8 cellular contexts compared by ENCODE assay signal in the genomic region with DNA sequence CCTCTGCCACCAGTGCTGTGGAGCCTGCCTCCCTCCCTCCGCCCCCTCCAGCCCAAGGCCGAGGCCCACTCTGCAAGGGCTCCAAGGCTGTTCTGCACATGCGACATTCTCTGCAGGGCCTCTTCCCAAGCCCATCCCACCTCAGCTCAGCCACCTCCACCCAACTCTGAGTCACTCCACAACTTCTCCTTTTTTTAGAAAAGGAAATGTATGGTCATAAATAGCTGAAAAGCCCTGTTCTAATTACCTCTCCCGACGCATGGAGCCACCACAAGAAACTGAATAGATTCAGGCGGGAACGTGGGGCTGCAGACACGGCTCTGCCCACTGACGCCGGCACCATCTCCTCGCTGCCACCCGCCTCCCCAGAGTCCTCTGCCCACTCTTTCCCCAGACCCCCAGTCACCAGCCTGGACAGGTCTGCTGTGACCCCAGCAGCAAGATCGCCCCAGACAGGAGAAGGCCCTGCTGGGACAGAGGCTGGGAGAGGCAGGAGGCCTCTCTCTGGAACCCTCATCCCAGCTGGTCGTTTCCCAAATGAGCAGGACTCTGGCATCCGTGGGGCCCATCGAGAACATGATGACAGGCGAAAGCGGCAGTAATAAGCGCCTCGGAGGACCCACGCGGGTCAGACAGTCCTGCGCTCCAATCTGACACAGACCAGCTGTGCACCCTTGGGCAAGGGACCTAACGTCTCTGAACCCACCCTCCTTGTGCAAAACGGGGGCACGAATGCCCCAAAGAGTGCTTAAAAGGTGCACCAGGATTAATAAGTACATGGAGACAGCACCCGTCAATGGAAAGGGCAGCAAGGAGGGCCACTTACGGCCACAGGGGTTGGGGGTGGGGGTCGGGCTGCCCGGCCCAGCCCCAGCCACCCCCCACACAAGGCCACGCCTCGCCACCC.
DNase-seq lines count a peak whose midpoint lies in the region; ATAC-seq, FAIRE-seq and TF ChIP-seq lines count a peak whose summit lies in the region.

No MANE protein-coding gene starts in this region.

- in situ Hi-C loops in astrocyte of the spinal cord (cut with HindIII; ENCODE audit: low sequenced_read_pairs), result no loop called here
- in situ Hi-C loops in HepG2 (cut with HindIII; ENCODE audit: extremely low pct_ligation_motif_present, low pct_unique_long_range_greater_than_20kb), result no loop called here
- in situ Hi-C loops in transverse colon (cut with MboI; ENCODE audit: low pct_ligation_motif_present in 1 of 4, low pct_unique_long_range_greater_than_20kb in 1 of 4, low sequenced_read_pairs in 3 of 4), result no loop called here

- ATAC-seq in HepG2, result peak; percentile 34

- no peak overlapping the region for H3K4me2 ChIP-seq in HepG2 (ENCODE audit: low read depth, low read length)

- FAIRE-seq in HepG2 (lab: Jason Lieb, UNC), result no peak

- TF ChIP-seq CTCF in HL-60 (IDR thresholded peaks at IDR 0.05; ENCODE audit: insufficient read depth, low read length), result no peak
- TF ChIP-seq CTCF in astrocyte of the spinal cord (IDR thresholded peaks at IDR 0.05; ENCODE audit: low read depth, low read length), result no peak
- TF ChIP-seq CTCF in HepG2 (CRISPR knock-in tag; IDR thresholded peaks at IDR 0.05), result no peak
- no peak for TF ChIP-seq CTCF in transverse colon (IDR thresholded peaks at IDR 0.05)

- intact Hi-C loops in HepG2 (cut with micrococcal nuclease; ENCODE audit: unreplicated experiment) (no loop called here), transverse colon (cut with DNase I; ENCODE audit: low total_unique reads) (no loop called here)

- peaks cover under 1% of the 10 kb centered on the region; the same call in 1 of the 2 replicates for H3K9me3 ChIP-seq in HepG2 (ENCODE audit: low read length)
- H3K9me3 ChIP-seq in transverse colon, result no peaks in the 10 kb centered on the region

- H3K27me3 ChIP-seq in HL-60 (ENCODE audit: insufficient read depth, poor library complexity, severe bottlenecking) (no peaks in the 10 kb centered on the region), HepG2 (ENCODE audit: control insufficient read depth in 1 of 2, insufficient read depth in 2 of 2, low read length in 2 of 2) (no peaks in the 10 kb centered on the region), transverse colon (no peaks in the 10 kb centered on the region)

- BruUV-seq in HepG2 (replicated peaks; lab: Mats Ljungman, UMichigan), result no TSS peak

- TF ChIP-seq POLR2A in HepG2 (IDR thresholded peaks at IDR 0.05; ENCODE audit: insufficient read depth in 1 of 2, low read depth in 2 of 2, low read length in 2 of 2) (no peak), transverse colon (IDR thresholded peaks at IDR 0.05) (no peak)

- WGBS in HepG2 (ENCODE audit: low lambda C conversion rate), result 94% methylated on average over 26 of the region's 32 CpGs
- WGBS in transverse colon (ENCODE audit: low coverage in 1 of 2), 2 donors, result 74% methylated on average over 31 of the region's 32 CpGs; no CpG with 5 or more reads in 1 of the 2 donors

- CTCF ChIA-PET in HepG2 (lab: Yijun Ruan, JAX; ENCODE audit: low intra/inter-chr PET ratio, low total read pairs), result no interaction called here

- H3K4me3 ChIP-seq in HL-60 (replicated peaks; ENCODE audit: insufficient read depth, low read length) (no peak overlapping the region), astrocyte of the spinal cord (ENCODE audit: low read depth, low read length) (no peak overlapping the region), HepG2 (replicated peaks in 1 of 3; ENCODE audit: insufficient read depth in 1 of 3, low read depth in 2 of 3, low read length in 3 of 3) (no peak overlapping the region), transverse colon (no peak overlapping the region)

- H4K20me1 ChIP-seq in HepG2 (ENCODE audit: insufficient read depth, low read length), result no peaks in the 10 kb centered on the region

- H3K27ac ChIP-seq in HL-60 (replicated peaks) (peak overlapping the region; percentile 76), HepG2 (ENCODE audit: extremely low read length, insufficient read depth, low read length) (no peak overlapping the region), transverse colon (peak overlapping the region; percentile 51 to 72 (median 61))

- H3K79me2 ChIP-seq in HepG2 (ENCODE audit: insufficient read depth, low read length), result peaks cover 2% of the 10 kb centered on the region

- TF ChIP-seq RAD21 in HepG2 (CRISPR knock-in tag; IDR thresholded peaks at IDR 0.05), result no peak

- DNase-seq in AG08396 (ENCODE audit: low spot score), result peak; percentile 93
- DNase-seq in HL-60 (ENCODE audit: low read depth in 1 of 2, low spot score in 1 of 2), result peak; percentile 70 to 85
- DNase-seq in astrocyte of the spinal cord (ENCODE audit: low read depth, low spot score), result peak; percentile 86
- no peak for DNase-seq in HepG2 (ENCODE audit: low spot score)
- DNase-seq in transverse colon, result peak; percentile 20
- DNase-seq in NCI-H748 treated with DMSO at 0.1 percent for 48 hours (lab: John Stamatoyannopoulos, UW), result no peak
- DNase-seq in NCI-H2107 (lab: John Stamatoyannopoulos, UW), result no peak
- no peak for DNase-seq in COR-L47 (lab: John Stamatoyannopoulos, UW)

- H3K36me3 ChIP-seq in HepG2 (replicated peaks in 1 of 2; ENCODE audit: control insufficient read depth in 1 of 2, insufficient read depth in 2 of 2, low read length in 2 of 2) (peaks cover 0 to 6% of the 10 kb centered on the region in 2 experiments; a peak in 2 of 5 replicates), transverse colon (no peaks in the 10 kb centered on the region)

- no peak overlapping the region for H3K9ac ChIP-seq in HepG2 (ENCODE audit: insufficient read depth, low read depth, low read length)

- POLR2A ChIA-PET in HepG2 (lab: Yijun Ruan, JAX), result no interaction called here

- H2AFZ ChIP-seq in HepG2 (ENCODE audit: low read length), result no peak overlapping the region

- TF ChIP-seq EP300 in HepG2 (IDR thresholded peaks at IDR 0.05; ENCODE audit: low read depth in 2 of 2, low read length in 2 of 2), result no peak
- TF ChIP-seq EP300 in HepG2 (CRISPR knock-in tag; IDR thresholded peaks at IDR 0.05; ENCODE audit: borderline replicate concordance), result no peak
- no peak for TF ChIP-seq EP300 in transverse colon (IDR thresholded peaks at IDR 0.05; ENCODE audit: low read depth)

- H3K4me1 ChIP-seq in HepG2 (ENCODE audit: insufficient read depth, low read length), result peaks cover 23% of the 10 kb centered on the region
- peaks cover 0 to 8% (median 0%) of the 10 kb centered on the region in 4 donors for H3K4me1 ChIP-seq in transverse colon

TF ChIP-seq in HepG2, 621 proteins besides CTCF, POLR2A, EP300 and RAD21:
- TF ChIP-seq NONO (IDR thresholded peaks at IDR 0.05) (no peak), NONO (CRISPR knock-in tag; conservative IDR thresholded peaks at IDR 0.05) (no peak), ZSCAN12 (CRISPR knock-in tag; IDR thresholded peaks at IDR 0.05) (no peak), ZNF468 (CRISPR knock-in tag; IDR thresholded peaks at IDR 0.05) (0 out of 2 replicates have a peak, but pooled peaks have one; percentile 10), ZNF768 (CRISPR knock-in tag; IDR thresholded peaks at IDR 0.05) (peak; percentile 94)

Comparison
In these comparisons a context has a peak if more than half of its experiments do, and no peak if none do; other contexts are left out.
1. DNase-seq: peak in AG08396 (single experiment), HL-60 (2 of 2), astrocyte of the spinal cord (single experiment) and transverse colon (single experiment); none in HepG2 (single experiment), NCI-H748 treated with DMSO at 0.1 percent for 48 hours (single experiment), NCI-H2107 (single experiment) and COR-L47 (single experiment).